Comparison of ENCODE assay signal across 4 cellular contexts in genomic region chr7:143772738-143773468, GRCh38. TPM values are rescaled to one million over a fixed set of nuclear protein-coding genes. Genes with fewer than 3 reads are reported as not detected.
"Had no signal": no experiment of that assay in that cellular context is flagged by ENCODE, and none has a peak within 500 bp of the region (broad histone marks: within the 10 kb centered on the region; RNA-seq: fewer than 3 reads in every experiment).

No MANE protein-coding gene starts in this region.

RNA-seq across cellular contexts. Expression of gene CTAGE6, which starts 15.4 kb away (rescaled TPM):
- total RNA-seq: ascending aorta, cardiac muscle cell, colonic mucosa, endodermal cell had no signal
- polyA plus RNA-seq: cardiac muscle cell had no signal
